ENCODE assay signal across 28 cellular contexts in the genomic region with DNA sequence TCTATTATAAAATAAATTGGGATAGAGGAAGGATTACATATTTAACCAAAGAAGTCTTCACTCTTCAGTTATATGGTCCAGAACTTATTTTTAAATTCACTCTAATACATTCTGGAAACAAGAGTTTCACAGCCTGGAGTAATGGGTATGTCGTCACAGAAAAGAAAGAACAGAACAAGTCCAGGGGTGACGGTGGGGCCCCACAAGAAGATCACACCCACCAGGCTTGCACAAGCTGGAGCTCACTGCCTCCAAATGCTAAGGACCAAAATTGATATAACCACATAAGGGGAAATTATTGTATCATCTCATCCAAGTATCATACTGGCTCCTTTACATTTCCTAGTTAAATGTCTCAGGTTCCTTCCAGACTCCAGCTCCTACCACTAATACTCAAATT. TPM values are rescaled to one million over a fixed set of nuclear protein-coding genes. Genes with fewer than 3 reads are reported as not detected.
DNase-seq lines count a peak whose midpoint lies in the region; ATAC-seq, FAIRE-seq and TF ChIP-seq lines count a peak whose summit lies in the region.
"Had no signal": no experiment of that assay in that cellular context is flagged by ENCODE, and none has a peak within 500 bp of the region (broad histone marks: within the 10 kb centered on the region; RNA-seq: fewer than 3 reads in every experiment).

No MANE protein-coding gene starts in this region.

- H3K27me3 Mint-ChIP-seq in Caco-2 (ENCODE audit: insufficient read depth, unreplicated experiment), result no peaks in the 10 kb centered on the region
- no peaks in the 10 kb centered on the region for H3K27me3 Mint-ChIP-seq in effector memory CD8-positive, alpha-beta T cell
- H3K27me3 Mint-ChIP-seq: IgD-negative memory B cell had no signal

- H3K27ac Mint-ChIP-seq in Caco-2 (ENCODE audit: unreplicated experiment), result peak overlapping the region; percentile 64
- peak overlapping the region; percentile 2 to 46 for H3K27ac Mint-ChIP-seq in effector memory CD8-positive, alpha-beta T cell
- H3K27ac Mint-ChIP-seq: CD8-positive, alpha-beta T cell; IgD-negative memory B cell had no signal

- no peak overlapping the region for H3K4me3 Mint-ChIP-seq in Caco-2 (ENCODE audit: unreplicated experiment)
- no peak overlapping the region for H3K4me3 Mint-ChIP-seq in effector memory CD8-positive, alpha-beta T cell
- H3K4me3 Mint-ChIP-seq: CD8-positive, alpha-beta T cell; IgD-negative memory B cell had no signal

- FAIRE-seq in urothelium cell line (lab: Jason Lieb, UNC), result no peak
- FAIRE-seq: GM12892 had no signal

- no peaks in the 10 kb centered on the region for H3K9me3 Mint-ChIP-seq in Caco-2 (ENCODE audit: unreplicated experiment)
- no peaks in the 10 kb centered on the region for H3K9me3 Mint-ChIP-seq in effector memory CD8-positive, alpha-beta T cell
- H3K9me3 Mint-ChIP-seq: CD8-positive, alpha-beta T cell; IgD-negative memory B cell had no signal

- H3K36me3 Mint-ChIP-seq in Caco-2 (ENCODE audit: insufficient read depth, unreplicated experiment), result peaks cover 76% of the 10 kb centered on the region
- H3K36me3 Mint-ChIP-seq in effector memory CD8-positive, alpha-beta T cell (ENCODE audit: insufficient read depth), result peaks cover 45% of the 10 kb centered on the region

- no peaks in the 10 kb centered on the region for H3K9me3 ChIP-seq in Caco-2
- H3K9me3 ChIP-seq in Peyer's patch, result no peaks in the 10 kb centered on the region
- H3K9me3 ChIP-seq: SK-N-SH had no signal

- CTCF ChIA-PET in Caco-2 (lab: Charles Lee), result no interaction called here

- TF ChIP-seq CTCF in Caco-2 (IDR thresholded peaks at IDR 0.05; ENCODE audit: insufficient read depth in 1 of 2, low read depth in 1 of 2, low read length in 1 of 2, severe bottlenecking in 1 of 2, unreplicated experiment in 1 of 2) (no peak), Peyer's patch (IDR thresholded peaks at IDR 0.05) (no peak)

- H3K36me3 ChIP-seq in Caco-2 (ENCODE audit: control insufficient read depth, insufficient read depth, low read length) (no peaks in the 10 kb centered on the region), Peyer's patch (peaks cover 0 to 21% (median 0%) of the 10 kb centered on the region in 3 donors)

- H3K4me3 ChIP-seq in Caco-2 (ENCODE audit: low read depth, low read length) (no peak overlapping the region), Peyer's patch (no peak overlapping the region)

- peaks cover 13% of the 10 kb centered on the region for H3K4me1 Mint-ChIP-seq in Caco-2 (ENCODE audit: low read depth, unreplicated experiment)
- peaks cover 8 to 26% of the 10 kb centered on the region in 2 donors for H3K4me1 Mint-ChIP-seq in effector memory CD8-positive, alpha-beta T cell (ENCODE audit: low read depth in 2 of 2)

- DNase-seq in SIG-M5 treated with dmso at 0.1 percent for 504 hours (lab: John Stamatoyannopoulos, UW; ENCODE audit: unreplicated experiment), result peak; percentile 68
- no peak for DNase-seq in SIG-M5 (lab: John Stamatoyannopoulos, UW)
- no peak for DNase-seq in Caco-2
- DNase-seq in MV-4-11 (lab: John Stamatoyannopoulos, UW), result peak; percentile 39
- DNase-seq in effector memory CD8-positive, alpha-beta T cell, result no peak
- no peak for DNase-seq in Peyer's patch
- no peak for DNase-seq in cerebellum (ENCODE audit: low spot score)
- DNase-seq in urothelium cell line (ENCODE audit: low spot score), result no peak
- DNase-seq: 8988T; AML-193; C1 segment of cervical spinal cord; Calu3; CD8-positive, alpha-beta T cell; DMS153; GOT3; Karpas-422; NCI-H1105 treated with DMSO at 0.1 percent for 48 hours; NCI-H2029 treated with DMSO at 0.1 percent for 48 hours; NCI-H2171; NCI-H524 treated with DMSO at 0.1 percent for 48 hours; NCI-H82; OCI-M1; RPMI8226; SHP77; SK-N-SH had no signal

- H3K4me1 ChIP-seq in Caco-2, result no peaks in the 10 kb centered on the region
- H3K4me1 ChIP-seq in Peyer's patch, result no peaks in the 10 kb centered on the region

- ATAC-seq in effector memory CD8-positive, alpha-beta T cell (replicated peaks), result no peak
- ATAC-seq: CD8-positive, alpha-beta T cell; HCT116 had no signal

- TF ChIP-seq POLR2A in Peyer's patch (IDR thresholded peaks at IDR 0.05), result no peak

- H3K27ac ChIP-seq in Peyer's patch, result no peak overlapping the region

- POLR2A ChIA-PET in Caco-2 (lab: Charles Lee), result no interaction called here

- H3K27me3 ChIP-seq in Caco-2 (replicated peaks; ENCODE audit: control insufficient read depth, insufficient read depth, low read length), result no peaks in the 10 kb centered on the region
- H3K27me3 ChIP-seq in Peyer's patch, result no peaks in the 10 kb centered on the region

- intact Hi-C loops in Caco-2 (cut with micrococcal nuclease; ENCODE audit: unreplicated experiment), result no loop called here

- BruUV-seq in Caco-2 (replicated peaks; lab: Mats Ljungman, UMichigan), result no TSS peak

RNA-seq across cellular contexts. Expression of a gene that starts 11.3 kb away (rescaled TPM):
- total RNA-seq in Caco-2 (2022), result 242 and 244 TPM in 2 replicates
- total RNA-seq in Peyer's patch, result 10 to 100 TPM; 45.7 to 70.1 (median 53.3) TPM
- total RNA-seq in cerebellum, result 97.5 TPM

Comparison
In these comparisons a context has a peak if more than half of its experiments do, and no peak if none do; other contexts are left out.
1. DNase-seq: peak in SIG-M5 treated with dmso at 0.1 percent for 504 hours (single experiment) and MV-4-11 (single experiment); none in SIG-M5 (single experiment), Caco-2 (0 of 2), effector memory CD8-positive, alpha-beta T cell (0 of 3), Peyer's patch (0 of 3), cerebellum (single experiment) and urothelium cell line (single experiment).